In genomic region chr9:13410566-13411031, GRCh38 we compare ENCODE assay signal across 17 cellular contexts.
DNase-seq lines count a peak whose midpoint lies in the region; ATAC-seq, FAIRE-seq and TF ChIP-seq lines count a peak whose summit lies in the region.
"Had no signal": no experiment of that assay in that cellular context is flagged by ENCODE, and none has a peak within 500 bp of the region (broad histone marks: within the 10 kb centered on the region; RNA-seq: fewer than 3 reads in every experiment).

No MANE protein-coding gene starts in this region.

- no peak overlapping the region for H2AFZ ChIP-seq in mammary epithelial cell (ENCODE audit: low read depth, low read length)
- H2AFZ ChIP-seq: PC-9 had no signal

- H3K27ac Mint-ChIP-seq in mesothelial cell of epicardium, result peak overlapping the region; percentile 97
- H3K27ac Mint-ChIP-seq: activated B cell treated with CpG ODN at 0.5 μM for 24 hours; activated naive CD4-positive, alpha-beta T cell treated with anti-CD3 and anti-CD28 coated beads, Interleukin-2, amount 10 ng/mL, durations not matched to agents 7 days and 5 days had no signal

- no peaks in the 10 kb centered on the region for H3K9me3 ChIP-seq in mammary epithelial cell (replicated peaks; ENCODE audit: insufficient read depth, low read length)
- no peaks in the 10 kb centered on the region for H3K9me3 ChIP-seq in stomach
- H3K9me3 ChIP-seq in pancreas, result no peaks in the 10 kb centered on the region
- H3K9me3 ChIP-seq: spleen had no signal

- peak; percentile 39 for DNase-seq in Caki2 (ENCODE audit: low read depth)
- DNase-seq in M059J (ENCODE audit: low read depth), result peak; percentile 77
- DNase-seq in mammary epithelial cell, result peak; percentile 56
- no peak for DNase-seq in mesothelial cell of epicardium (ENCODE audit: low spot score in 2 of 2, unreplicated experiment in 2 of 2)
- DNase-seq in stomach, result no peak
- DNase-seq in pancreas, result no peak
- DNase-seq: activated B cell treated with CpG ODN at 0.5 μM for 24 hours; activated naive CD4-positive, alpha-beta T cell treated with anti-CD3 and anti-CD28 coated beads, Interleukin-2, amount 10 ng/mL, durations not matched to agents 7 days and 5 days; HCEC 1CT; MM.1S; NCI-H2171; nucleus accumbens; spleen had no signal

- no peaks in the 10 kb centered on the region for H3K79me2 ChIP-seq in mammary epithelial cell (ENCODE audit: insufficient read depth, low read length)

- H3K27me3 ChIP-seq in mammary epithelial cell (ENCODE audit: insufficient read depth, low read length), result peaks cover 3% of the 10 kb centered on the region
- H3K27me3 ChIP-seq in stomach, result no peaks in the 10 kb centered on the region
- H3K27me3 ChIP-seq in pancreas, result no peaks in the 10 kb centered on the region
- H3K27me3 ChIP-seq: spleen had no signal

- in situ Hi-C loops in Caki2 (cut with HindIII; ENCODE audit: low pct_unique_long_range_greater_than_20kb, low sequenced_read_pairs), result no loop called here
- in situ Hi-C loops in mammary epithelial cell (cut with MboI; ENCODE audit: low sequenced_read_pairs in 2 of 2), result no loop called here

- intact Hi-C loops in mammary epithelial cell (cut with micrococcal nuclease) (no loop called here), stomach (cut with DNase I; ENCODE audit: low total_unique reads) (no loop called here), pancreas (cut with DNase I) (no loop called here)

- BruUV-seq in mammary epithelial cell (replicated peaks; lab: Mats Ljungman, UMichigan), result no TSS peak

- H4K20me1 ChIP-seq in mammary epithelial cell (ENCODE audit: insufficient read depth, low read length), result no peaks in the 10 kb centered on the region

- H3K27ac ChIP-seq in mammary epithelial cell (ENCODE audit: insufficient read depth, low read depth, low read length) (no peak overlapping the region), stomach (no peak overlapping the region), pancreas (no peak overlapping the region)
- H3K27ac ChIP-seq: HL-60, PC-9, spleen had no signal

- TF ChIP-seq CTCF in mammary epithelial cell (conservative IDR thresholded peaks at IDR 0.05 in 1 of 2, IDR thresholded peaks at IDR 0.05 in 1 of 2; ENCODE audit: extremely low read depth in 1 of 2, insufficient read depth in 1 of 2, low read depth in 1 of 2, low read length in 2 of 2) (no peak), mesothelial cell of epicardium (IDR thresholded peaks at IDR 0.05; ENCODE audit: unreplicated experiment) (no peak), stomach (IDR thresholded peaks at IDR 0.05) (no peak), pancreas (IDR thresholded peaks at IDR 0.05) (no peak)

- dilution Hi-C loops in mammary epithelial cell (cut with HindIII; ENCODE audit: low sequenced_read_pairs), result no loop called here

- H3K4me2 ChIP-seq in mammary epithelial cell (ENCODE audit: insufficient read depth, low read depth, low read length), result no peak overlapping the region
- H3K4me2 ChIP-seq: PC-9 had no signal

- H3K36me3 Mint-ChIP-seq in mesothelial cell of epicardium, result no peaks in the 10 kb centered on the region
- H3K36me3 Mint-ChIP-seq: activated naive CD4-positive, alpha-beta T cell treated with anti-CD3 and anti-CD28 coated beads, Interleukin-2, amount 10 ng/mL, durations not matched to agents 7 days and 5 days had no signal

- no peak for FAIRE-seq in pancreas (lab: Jason Lieb, UNC)

- H3K36me3 ChIP-seq in mammary epithelial cell (ENCODE audit: insufficient read depth, low read length), result no peaks in the 10 kb centered on the region
- no peaks in the 10 kb centered on the region for H3K36me3 ChIP-seq in stomach
- H3K36me3 ChIP-seq in pancreas, result no peaks in the 10 kb centered on the region
- H3K36me3 ChIP-seq: spleen had no signal

- H3K4me3 ChIP-seq in mammary epithelial cell (replicated peaks in 1 of 3; ENCODE audit: insufficient read depth in 1 of 3, low read depth in 2 of 3, low read length in 3 of 3) (no peak overlapping the region), stomach (no peak overlapping the region), pancreas (no peak overlapping the region)
- H3K4me3 ChIP-seq: PC-9, spleen had no signal

- H3K4me1 ChIP-seq in mammary epithelial cell (ENCODE audit: insufficient read depth, low read length), result no peaks in the 10 kb centered on the region
- no peaks in the 10 kb centered on the region for H3K4me1 ChIP-seq in stomach
- H3K4me1 ChIP-seq in pancreas, result no peaks in the 10 kb centered on the region
- H3K4me1 ChIP-seq: spleen had no signal

- no peaks in the 10 kb centered on the region for H3K27me3 Mint-ChIP-seq in mesothelial cell of epicardium (ENCODE audit: low read depth)
- H3K27me3 Mint-ChIP-seq: activated B cell treated with CpG ODN at 0.5 μM for 24 hours; activated naive CD4-positive, alpha-beta T cell treated with anti-CD3 and anti-CD28 coated beads, Interleukin-2, amount 10 ng/mL, durations not matched to agents 7 days and 5 days had no signal

- peaks cover 37% of the 10 kb centered on the region for H3K4me1 Mint-ChIP-seq in mesothelial cell of epicardium
- H3K4me1 Mint-ChIP-seq: activated B cell treated with CpG ODN at 0.5 μM for 24 hours; activated naive CD4-positive, alpha-beta T cell treated with anti-CD3 and anti-CD28 coated beads, Interleukin-2, amount 10 ng/mL, durations not matched to agents 7 days and 5 days had no signal

- H3K9me3 Mint-ChIP-seq in mesothelial cell of epicardium, result no peaks in the 10 kb centered on the region
- H3K9me3 Mint-ChIP-seq: activated B cell treated with CpG ODN at 0.5 μM for 24 hours had no signal

- ATAC-seq in GM19455 (IDR thresholded peaks at IDR 0.05; ENCODE audit: unreplicated experiment) (no peak), GM19324 (IDR thresholded peaks at IDR 0.05; ENCODE audit: low FRiP score, unreplicated experiment) (no peak), pancreas (no peak)

- no peak for TF ChIP-seq EP300 in stomach (IDR thresholded peaks at IDR 0.05)

- 22% methylated on average over 2 of the region's 2 CpGs for WGBS in mammary epithelial cell (ENCODE audit: low coverage, missing lambda C conversion rate)
- WGBS in stomach, 5 donors, result 50 to 75% (median 63%) methylated on average over 2 of the region's 2 CpGs
- 62 to 63% methylated on average over 2 of the region's 2 CpGs for WGBS in pancreas, 2 donors

- CTCF ChIA-PET in mammary epithelial cell (lab: Charles Lee; ENCODE audit: low non-redundant PET), result no interaction called here

- no peak overlapping the region for H3K9ac ChIP-seq in mammary epithelial cell (ENCODE audit: insufficient read depth, low read length)

- no peak overlapping the region for H3K4me3 Mint-ChIP-seq in mesothelial cell of epicardium
- H3K4me3 Mint-ChIP-seq: activated B cell treated with CpG ODN at 0.5 μM for 24 hours; activated naive CD4-positive, alpha-beta T cell treated with anti-CD3 and anti-CD28 coated beads, Interleukin-2, amount 10 ng/mL, durations not matched to agents 7 days and 5 days had no signal

- TF ChIP-seq POLR2A in stomach (IDR thresholded peaks at IDR 0.05), result no peak

Comparison
In these comparisons a context has a peak if more than half of its experiments do, and no peak if none do; other contexts are left out.
1. DNase-seq: peak in Caki2 (single experiment), M059J (single experiment) and mammary epithelial cell (single experiment); none in mesothelial cell of epicardium (0 of 2), stomach (single experiment) and pancreas (0 of 6).